Comparison of ENCODE assay signal across 1 cellular context in genomic region chr16:21218135-21218534, GRCh38.
TF ChIP-seq lines count a peak whose summit lies in the region.

No MANE protein-coding gene starts in this region.

TF ChIP-seq in A549, 52 proteins besides CTCF, POLR2A, EP300 and RAD21 (continued from another document):
- TF ChIP-seq RNF2 (IDR thresholded peaks at IDR 0.05; ENCODE audit: borderline replicate concordance, low read depth) (no peak), BHLHE40 (IDR thresholded peaks at IDR 0.05; ENCODE audit: low read depth, low read length) (no peak), NFE2L2 (conservative IDR thresholded peaks at IDR 0.05; ENCODE audit: low read length) (no peak)
- TF ChIP-seq, protein P1, sequence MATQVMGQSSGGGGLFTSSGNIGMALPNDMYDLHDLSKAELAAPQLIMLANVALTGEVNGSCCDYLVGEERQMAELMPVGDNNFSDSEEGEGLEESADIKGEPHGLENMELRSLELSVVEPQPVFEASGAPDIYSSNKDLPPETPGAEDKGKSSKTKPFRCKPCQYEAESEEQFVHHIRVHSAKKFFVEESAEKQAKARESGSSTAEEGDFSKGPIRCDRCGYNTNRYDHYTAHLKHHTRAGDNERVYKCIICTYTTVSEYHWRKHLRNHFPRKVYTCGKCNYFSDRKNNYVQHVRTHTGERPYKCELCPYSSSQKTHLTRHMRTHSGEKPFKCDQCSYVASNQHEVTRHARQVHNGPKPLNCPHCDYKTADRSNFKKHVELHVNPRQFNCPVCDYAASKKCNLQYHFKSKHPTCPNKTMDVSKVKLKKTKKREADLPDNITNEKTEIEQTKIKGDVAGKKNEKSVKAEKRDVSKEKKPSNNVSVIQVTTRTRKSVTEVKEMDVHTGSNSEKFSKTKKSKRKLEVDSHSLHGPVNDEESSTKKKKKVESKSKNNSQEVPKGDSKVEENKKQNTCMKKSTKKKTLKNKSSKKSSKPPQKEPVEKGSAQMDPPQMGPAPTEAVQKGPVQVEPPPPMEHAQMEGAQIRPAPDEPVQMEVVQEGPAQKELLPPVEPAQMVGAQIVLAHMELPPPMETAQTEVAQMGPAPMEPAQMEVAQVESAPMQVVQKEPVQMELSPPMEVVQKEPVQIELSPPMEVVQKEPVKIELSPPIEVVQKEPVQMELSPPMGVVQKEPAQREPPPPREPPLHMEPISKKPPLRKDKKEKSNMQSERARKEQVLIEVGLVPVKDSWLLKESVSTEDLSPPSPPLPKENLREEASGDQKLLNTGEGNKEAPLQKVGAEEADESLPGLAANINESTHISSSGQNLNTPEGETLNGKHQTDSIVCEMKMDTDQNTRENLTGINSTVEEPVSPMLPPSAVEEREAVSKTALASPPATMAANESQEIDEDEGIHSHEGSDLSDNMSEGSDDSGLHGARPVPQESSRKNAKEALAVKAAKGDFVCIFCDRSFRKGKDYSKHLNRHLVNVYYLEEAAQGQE (IDR thresholded peaks at IDR 0.05): no peak
